Comparison of ENCODE assay signal across 8 cellular contexts in genomic region chr2:45610281-45611019, GRCh38. TPM values are rescaled to one million over a fixed set of nuclear protein-coding genes. Genes with fewer than 3 reads are reported as not detected.
DNase-seq lines count a peak whose midpoint lies in the region; ATAC-seq and TF ChIP-seq lines count a peak whose summit lies in the region.

No MANE protein-coding gene starts in this region.

- H3K27ac ChIP-seq in liver (ENCODE audit: low read depth in 1 of 2, low read length in 2 of 2): peak overlapping the region; percentile 87 to 96

- H3K4me3 ChIP-seq in liver (ENCODE audit: low read depth in 1 of 3, low read length in 3 of 3): peak overlapping the region; percentile 77 to 92 (median 80)

- no peaks in the 10 kb centered on the region for H3K27me3 Mint-ChIP-seq in activated CD4-positive, alpha-beta T cell treated with anti-CD3 and anti-CD28 coated beads, Interleukin-2, amount 10 ng/mL, durations not matched to agents 24 days and 14 days

- H3K9me3 Mint-ChIP-seq in activated CD4-positive, alpha-beta T cell treated with anti-CD3 and anti-CD28 coated beads, Interleukin-2, amount 10 ng/mL, durations not matched to agents 24 days and 14 days: no peaks in the 10 kb centered on the region

- DNase-seq in AML-193 (lab: John Stamatoyannopoulos, UW) (peak; percentile 28 to 41), NCI-H345 (lab: John Stamatoyannopoulos, UW) (peak; percentile 71), dermis microvascular lymphatic vessel endothelial cell (ENCODE audit: low read depth in 2 of 2) (peak; percentile 47 to 68)
- peak; percentile 85 for DNase-seq in activated CD4-positive, alpha-beta T cell treated with anti-CD3 and anti-CD28 coated beads, Interleukin-2, amount 10 ng/mL, durations not matched to agents 24 days and 14 days
- peak; percentile 23 to 42 for DNase-seq in stimulated activated CD4-positive, alpha-beta T cell treated with anti-CD3 and anti-CD28 coated beads, Interleukin-4, amount 100 ng/mL, for 4 hours

- no peaks in the 10 kb centered on the region for H3K36me3 Mint-ChIP-seq in activated CD4-positive, alpha-beta T cell treated with anti-CD3 and anti-CD28 coated beads, Interleukin-2, amount 10 ng/mL, durations not matched to agents 24 days and 14 days (ENCODE audit: low read depth)

- no peak for TF ChIP-seq CTCF in liver (IDR thresholded peaks at IDR 0.05; ENCODE audit: low read depth, low read length, missing input control)

- H3K27me3 ChIP-seq in liver (ENCODE audit: control insufficient read depth in 4 of 4, insufficient read depth in 4 of 4, low read length in 3 of 4): no peaks in the 10 kb centered on the region

- TF ChIP-seq RAD21 in liver (IDR thresholded peaks at IDR 0.05): peak; percentile 53 to 60

- H3K4me1 ChIP-seq in liver (ENCODE audit: control insufficient read depth in 4 of 4, insufficient read depth in 4 of 4, low read length in 3 of 4): peaks cover 0 to 12% (median 8%) of the 10 kb centered on the region in 4 donors

- peak overlapping the region; percentile 95 for H3K27ac Mint-ChIP-seq in activated CD4-positive, alpha-beta T cell treated with anti-CD3 and anti-CD28 coated beads, Interleukin-2, amount 10 ng/mL, durations not matched to agents 24 days and 14 days

- H3K9me3 ChIP-seq in liver (ENCODE audit: control insufficient read depth in 4 of 4, low read length in 3 of 4): no peaks in the 10 kb centered on the region

- ATAC-seq in GM19023 (IDR thresholded peaks at IDR 0.05; ENCODE audit: unreplicated experiment) (peak; percentile 58), HG03342 (IDR thresholded peaks at IDR 0.05; ENCODE audit: unreplicated experiment) (peak; percentile 32)

- H3K4me1 Mint-ChIP-seq in activated CD4-positive, alpha-beta T cell treated with anti-CD3 and anti-CD28 coated beads, Interleukin-2, amount 10 ng/mL, durations not matched to agents 24 days and 14 days: peaks cover 16% of the 10 kb centered on the region

- no peaks in the 10 kb centered on the region for H3K36me3 ChIP-seq in liver (ENCODE audit: control insufficient read depth in 4 of 4, insufficient read depth in 3 of 4, low read depth in 1 of 4, low read length in 3 of 4)

- WGBS in liver: 1% methylated on average over 23 of the region's 23 CpGs

- peak overlapping the region; percentile 97 for H3K4me3 Mint-ChIP-seq in activated CD4-positive, alpha-beta T cell treated with anti-CD3 and anti-CD28 coated beads, Interleukin-2, amount 10 ng/mL, durations not matched to agents 24 days and 14 days

- H3K9ac ChIP-seq in liver (ENCODE audit: low read depth in 1 of 2, low read length in 2 of 2): peak overlapping the region; percentile 69 to 90

- intact Hi-C loops in activated CD4-positive, alpha-beta T cell treated with anti-CD3 and anti-CD28 coated beads, Interleukin-2, amount 10 ng/mL, durations not matched to agents 24 days and 14 days (cut with micrococcal nuclease): loop anchor here (1.0 to 2.0 kb wide), 2 partner anchors 40 to 42 kb away; partner anchors contain the start of gene PRKCE

TF ChIP-seq in liver, 16 proteins besides CTCF, POLR2A, EP300 and RAD21:
- TF ChIP-seq TAF1 (conservative IDR thresholded peaks at IDR 0.05) (peak; percentile 51), RXRA (IDR thresholded peaks at IDR 0.05) (peak in 1 of 2 donors; percentile 16), MAX (IDR thresholded peaks at IDR 0.05) (peak; percentile 37), GABPA (IDR thresholded peaks at IDR 0.05 in 1 of 2, conservative IDR thresholded peaks at IDR 0.05 in 1 of 2) (no peak), SP1 (IDR thresholded peaks at IDR 0.05) (no peak), ATF3 (IDR thresholded peaks at IDR 0.05) (no peak), REST (IDR thresholded peaks at IDR 0.05) (peak; percentile 35), YY1 (IDR thresholded peaks at IDR 0.05) (peak; percentile 38)

RNA-seq across cellular contexts. Expression of gene SRBD1, which starts 0.6 kb away (rescaled TPM):
- 14.5 and 18.9 TPM in 2 replicates for total RNA-seq in activated CD4-positive, alpha-beta T cell treated with anti-CD3 and anti-CD28 coated beads, Interleukin-2, amount 10 ng/mL, durations not matched to agents 24 days and 14 days
- total RNA-seq in dermis microvascular lymphatic vessel endothelial cell (17.2 and 17.6 TPM in 2 replicates), liver (10 to 100 TPM; 14.3 to 22.2 TPM)
- 1 to 10 TPM; 4.0 to 5.7 TPM for polyA plus RNA-seq in liver

RNA-seq across cellular contexts. Expression of gene PRKCE, which starts 41.0 kb away (rescaled TPM):
- 11.2 and 13.5 TPM in 2 replicates for total RNA-seq in activated CD4-positive, alpha-beta T cell treated with anti-CD3 and anti-CD28 coated beads, Interleukin-2, amount 10 ng/mL, durations not matched to agents 24 days and 14 days
- 28.4 and 30.7 TPM in 2 replicates for total RNA-seq in dermis microvascular lymphatic vessel endothelial cell
- 10 to 100 TPM in 1 of 2 donors, 1 to 10 TPM in 1; 2.5 to 38.6 TPM for total RNA-seq in liver
- 1 to 10 TPM; 3.9 to 7.7 TPM for polyA plus RNA-seq in liver

Comparison
In these comparisons a context has a peak if more than half of its experiments do, and no peak if none do; other contexts are left out.
1. Peak in every context shown above with its lines: DNase-seq, ATAC-seq, H3K4me3 ChIP-seq and H3K27ac ChIP-seq.
2. DNase-seq: peak in every context shown above with its lines; median percentile 85 in activated CD4-positive, alpha-beta T cell treated with anti-CD3 and anti-CD28 coated beads, Interleukin-2, amount 10 ng/mL, durations not matched to agents 24 days and 14 days; 71 in NCI-H345; 58 in dermis microvascular lymphatic vessel endothelial cell; 34 in AML-193; 32 in stimulated activated CD4-positive, alpha-beta T cell treated with anti-CD3 and anti-CD28 coated beads, Interleukin-4, amount 100 ng/mL, for 4 hours.